In the genomic region with DNA sequence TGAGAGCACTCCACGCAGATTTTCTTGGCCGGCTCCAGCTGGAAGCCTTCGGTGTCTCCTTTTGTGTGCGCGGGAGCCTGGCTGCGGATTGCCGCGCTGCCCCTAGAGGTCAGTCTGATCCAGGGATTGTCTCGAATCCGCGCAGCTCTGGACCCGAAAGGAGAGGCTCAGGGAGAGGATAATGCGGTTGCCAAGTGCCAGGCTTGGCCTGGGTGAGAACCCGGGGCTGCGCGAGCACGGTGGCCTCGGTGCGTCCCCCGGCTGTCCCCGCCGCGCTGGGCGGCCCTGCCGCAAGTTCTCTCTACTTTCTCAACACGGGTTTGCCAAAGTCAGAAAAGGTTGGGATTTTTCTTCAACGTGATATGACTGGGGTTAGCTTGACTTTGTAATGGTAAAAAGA, we compare ENCODE assay signal across 7 cellular contexts.
A peak's percentile ranks its signal among the peaks of the same experiment; 100 is the strongest.
DNase-seq lines count a peak whose midpoint lies in the region; ATAC-seq and TF ChIP-seq lines count a peak whose summit lies in the region.

No MANE protein-coding gene starts in this region.

- peak; percentile 6 for DNase-seq in GM06990 (ENCODE audit: extremely low read depth, insufficient read length)
- DNase-seq in LoVo (ENCODE audit: low spot score), result peak; percentile 38
- peak; percentile 56 for DNase-seq in SK-N-DZ (ENCODE audit: low spot score)
- peak; percentile 46 for DNase-seq in fibroblast of pulmonary artery (ENCODE audit: low read depth)
- DNase-seq in occipital lobe (lab: John Stamatoyannopoulos, UW), result peak; percentile 60
- no peak for DNase-seq in activated CD4-positive, alpha-beta T cell treated with anti-CD3 and anti-CD28 coated beads for 1 hour

- H3K27me3 ChIP-seq in GM06990 (replicated peaks; ENCODE audit: control insufficient read depth, insufficient read depth, low read length), result no peaks in the 10 kb centered on the region

- TF ChIP-seq CTCF in GM06990 (IDR thresholded peaks at IDR 0.05; ENCODE audit: insufficient read depth, low read length, poor library complexity, severe bottlenecking), result peak; percentile 50
- TF ChIP-seq CTCF in fibroblast of pulmonary artery (IDR thresholded peaks at IDR 0.05; ENCODE audit: low read length, missing control alignments), result peak; percentile 76

- ATAC-seq in GM18858 (IDR thresholded peaks at IDR 0.05; ENCODE audit: unreplicated experiment), result no peak

- H3K4me3 ChIP-seq in GM06990 (replicated peaks; ENCODE audit: low read depth, low read length) (no peak overlapping the region), fibroblast of pulmonary artery (replicated peaks; ENCODE audit: low read depth, low read length) (no peak overlapping the region)

- H3K36me3 ChIP-seq in GM06990 (ENCODE audit: control insufficient read depth, insufficient read depth, low read length), result no peaks in the 10 kb centered on the region
